ENCODE assay signal across 10 cellular contexts in genomic region chr1:30879940-30880339, GRCh38. TPM values are rescaled to one million over a fixed set of nuclear protein-coding genes. Genes with fewer than 3 reads are reported as not detected.
A peak's percentile ranks its signal among the peaks of the same experiment; 100 is the strongest.
DNase-seq lines count a peak whose midpoint lies in the region; TF ChIP-seq lines count a peak whose summit lies in the region.
"Had no signal": no experiment of that assay in that cellular context is flagged by ENCODE, and none has a peak within 500 bp of the region (broad histone marks: within the 10 kb centered on the region; RNA-seq: fewer than 3 reads in every experiment).

No MANE protein-coding gene starts in this region.

- no peak overlapping the region for H3K4me3 Mint-ChIP-seq in activated naive CD4-positive, alpha-beta T cell treated with anti-CD3 and anti-CD28 coated beads, Interleukin-2, amount 10 ng/mL, durations not matched to agents 7 days and 5 days
- H3K4me3 Mint-ChIP-seq: effector memory CD8-positive, alpha-beta T cell had no signal

- no peak for TF ChIP-seq CTCF in epithelial cell of esophagus (IDR thresholded peaks at IDR 0.05; ENCODE audit: insufficient read depth, low read depth, low read length, missing control alignments)
- no peak for TF ChIP-seq CTCF in stomach (IDR thresholded peaks at IDR 0.05)

- 60 to 69% (median 64%) methylated on average over 9 to 10 of the region's 10 CpGs for WGBS in stomach, 5 donors

- no peak overlapping the region for H3K27ac Mint-ChIP-seq in activated naive CD4-positive, alpha-beta T cell treated with anti-CD3 and anti-CD28 coated beads, Interleukin-2, amount 10 ng/mL, durations not matched to agents 7 days and 5 days
- H3K27ac Mint-ChIP-seq: effector memory CD8-positive, alpha-beta T cell had no signal

- peaks cover 0 to 21% (median 12%) of the 10 kb centered on the region in 4 donors for H3K36me3 ChIP-seq in stomach

- H3K27me3 Mint-ChIP-seq in activated naive CD4-positive, alpha-beta T cell treated with anti-CD3 and anti-CD28 coated beads, Interleukin-2, amount 10 ng/mL, durations not matched to agents 7 days and 5 days, result peaks cover 76% of the 10 kb centered on the region

- H3K4me3 ChIP-seq in epithelial cell of esophagus (ENCODE audit: low read length), result no peak overlapping the region
- H3K4me3 ChIP-seq in stomach, result no peak overlapping the region

- no peaks in the 10 kb centered on the region for H3K4me1 Mint-ChIP-seq in activated naive CD4-positive, alpha-beta T cell treated with anti-CD3 and anti-CD28 coated beads, Interleukin-2, amount 10 ng/mL, durations not matched to agents 7 days and 5 days

- TF ChIP-seq POLR2A in stomach (IDR thresholded peaks at IDR 0.05), result no peak

- no peaks in the 10 kb centered on the region for H3K9me3 Mint-ChIP-seq in activated naive CD4-positive, alpha-beta T cell treated with anti-CD3 and anti-CD28 coated beads, Interleukin-2, amount 10 ng/mL, durations not matched to agents 7 days and 5 days
- H3K9me3 Mint-ChIP-seq: effector memory CD8-positive, alpha-beta T cell had no signal

- no peaks in the 10 kb centered on the region for H3K36me3 Mint-ChIP-seq in activated naive CD4-positive, alpha-beta T cell treated with anti-CD3 and anti-CD28 coated beads, Interleukin-2, amount 10 ng/mL, durations not matched to agents 7 days and 5 days

- CTCF ChIA-PET in activated naive CD4-positive, alpha-beta T cell treated with anti-CD3 and anti-CD28 coated beads, Interleukin-2, amount 10 ng/mL, durations not matched to agents 7 days and 5 days (lab: Charles Lee), result no interaction called here

- H3K27me3 ChIP-seq in stomach, result no peaks in the 10 kb centered on the region

- peaks cover 15 to 75% (median 41%) of the 10 kb centered on the region in 4 donors for H3K4me1 ChIP-seq in stomach
- H3K4me1 ChIP-seq: parathyroid adenoma had no signal

- no peaks in the 10 kb centered on the region for H3K9me3 ChIP-seq in stomach

- peak overlapping the region; percentile 6 to 89 (median 74) for H3K27ac ChIP-seq in stomach
- H3K27ac ChIP-seq: parathyroid adenoma had no signal

- DNase-seq in NCI-H1105 (lab: John Stamatoyannopoulos, UW), result peak; percentile 94
- DNase-seq in NCI-H748 (lab: John Stamatoyannopoulos, UW; ENCODE audit: unreplicated experiment), result peak; percentile 94
- DNase-seq in epithelial cell of esophagus (ENCODE audit: low read depth), result peak; percentile 58
- no peak for DNase-seq in stomach
- DNase-seq in superior temporal gyrus (ENCODE audit: extremely low spot score), result no peak
- DNase-seq in activated naive CD4-positive, alpha-beta T cell treated with anti-CD3 and anti-CD28 coated beads, Interleukin-2, amount 10 ng/mL, durations not matched to agents 7 days and 5 days, result no peak
- DNase-seq in stimulated activated CD4-positive, alpha-beta T cell treated with anti-CD3 and anti-CD28 coated beads, Interleukin-2, amount 100 ng/mL, for 48 hours, result no peak
- DNase-seq: activated effector memory CD4-positive, alpha-beta T cell treated with Interleukin-2 at 50 U/mL for 16 hours; effector memory CD8-positive, alpha-beta T cell had no signal

- TF ChIP-seq EP300 in stomach (IDR thresholded peaks at IDR 0.05), result no peak

- intact Hi-C loops in stomach (cut with DNase I; ENCODE audit: low total_unique reads), result no loop called here

RNA-seq across cellular contexts. Expression of gene SDC3, which starts 28.6 kb away (rescaled TPM):
- total RNA-seq in stomach, result 10 to 100 TPM in 4 of 5 donors, under 1 TPM in 1; 0.58 to 47.2 (median 30.8) TPM
- polyA plus RNA-seq in stomach, result 10 to 100 TPM in 2 of 3 donors, 1 to 10 TPM in 1; 9.9 to 13.0 (median 10.7) TPM

Comparison
In these comparisons a context has a peak if more than half of its experiments do, and no peak if none do; other contexts are left out.
1. DNase-seq: peak in NCI-H1105 (single experiment), NCI-H748 (single experiment) and epithelial cell of esophagus (single experiment); none in stomach (single experiment), superior temporal gyrus (single experiment), activated naive CD4-positive, alpha-beta T cell treated with anti-CD3 and anti-CD28 coated beads, Interleukin-2, amount 10 ng/mL, durations not matched to agents 7 days and 5 days (single experiment) and stimulated activated CD4-positive, alpha-beta T cell treated with anti-CD3 and anti-CD28 coated beads, Interleukin-2, amount 100 ng/mL, for 48 hours (0 of 2).